1 cellular context compared by ENCODE assay signal in the genomic region with DNA sequence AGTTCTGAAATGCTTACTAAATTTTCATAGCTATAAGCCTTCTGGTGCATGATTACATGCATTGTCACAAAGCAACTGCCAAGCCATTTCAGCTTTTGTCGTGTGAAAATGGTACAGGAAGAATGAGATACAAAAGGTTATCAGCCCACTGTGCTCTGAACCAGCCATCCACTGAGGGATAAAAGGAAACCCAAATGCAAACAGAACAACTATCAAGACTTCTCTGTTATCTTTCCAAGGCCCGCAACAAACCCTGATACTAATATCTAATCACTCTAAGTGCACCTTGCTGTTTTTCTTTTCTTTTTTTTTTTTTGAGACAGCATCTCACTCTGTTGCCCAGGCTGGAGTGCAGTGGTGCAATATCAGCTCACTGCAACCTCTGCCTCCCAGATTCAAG.
TF ChIP-seq lines count a peak whose summit lies in the region.

No MANE protein-coding gene starts in this region.

TF ChIP-seq in K562, 482 proteins besides CTCF, POLR2A, EP300 and RAD21 (continued from another document and continues in another):
- no peak for TF ChIP-seq ZNF133 (CRISPR knock-in tag; IDR thresholded peaks at IDR 0.05)
- no peak for TF ChIP-seq FOXK2 (conservative IDR thresholded peaks at IDR 0.05 in 1 of 2, IDR thresholded peaks at IDR 0.05 in 1 of 2; ENCODE audit: low read depth in 2 of 2)
- TF ChIP-seq ARID1B (IDR thresholded peaks at IDR 0.05): peak; percentile 69
- no peak for TF ChIP-seq RFX5 (IDR thresholded peaks at IDR 0.05; ENCODE audit: low read depth, low read length)
- no peak for TF ChIP-seq POU5F1 (IDR thresholded peaks at IDR 0.05; ENCODE audit: borderline replicate concordance, low read depth, low read length, partially characterized antibody)
- TF ChIP-seq HDAC3 (IDR thresholded peaks at IDR 0.05; ENCODE audit: borderline replicate concordance, partially characterized antibody): no peak
- TF ChIP-seq SMARCE1 (IDR thresholded peaks at IDR 0.05): no peak
- TF ChIP-seq, protein P1, sequence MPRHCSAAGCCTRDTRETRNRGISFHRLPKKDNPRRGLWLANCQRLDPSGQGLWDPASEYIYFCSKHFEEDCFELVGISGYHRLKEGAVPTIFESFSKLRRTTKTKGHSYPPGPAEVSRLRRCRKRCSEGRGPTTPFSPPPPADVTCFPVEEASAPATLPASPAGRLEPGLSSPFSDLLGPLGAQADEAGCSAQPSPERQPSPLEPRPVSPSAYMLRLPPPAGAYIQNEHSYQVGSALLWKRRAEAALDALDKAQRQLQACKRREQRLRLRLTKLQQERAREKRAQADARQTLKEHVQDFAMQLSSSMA (CRISPR knock-in tag; IDR thresholded peaks at IDR 0.05): no peak
- TF ChIP-seq RCOR1 (IDR thresholded peaks at IDR 0.05; ENCODE audit: borderline replicate concordance in 1 of 2, low read depth in 2 of 2, low read length in 2 of 2): no peak
- no peak for TF ChIP-seq TRIM28 (IDR thresholded peaks at IDR 0.05)
- TF ChIP-seq SIN3B (IDR thresholded peaks at IDR 0.05; ENCODE audit: low read depth): no peak
- TF ChIP-seq BCL6 (CRISPR knock-in tag; IDR thresholded peaks at IDR 0.05): no peak
- TF ChIP-seq, protein P2, sequence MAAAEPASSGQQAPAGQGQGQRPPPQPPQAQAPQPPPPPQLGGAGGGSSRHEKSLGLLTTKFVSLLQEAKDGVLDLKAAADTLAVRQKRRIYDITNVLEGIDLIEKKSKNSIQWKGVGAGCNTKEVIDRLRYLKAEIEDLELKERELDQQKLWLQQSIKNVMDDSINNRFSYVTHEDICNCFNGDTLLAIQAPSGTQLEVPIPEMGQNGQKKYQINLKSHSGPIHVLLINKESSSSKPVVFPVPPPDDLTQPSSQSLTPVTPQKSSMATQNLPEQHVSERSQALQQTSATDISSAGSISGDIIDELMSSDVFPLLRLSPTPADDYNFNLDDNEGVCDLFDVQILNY (CRISPR knock-in tag; IDR thresholded peaks at IDR 0.05): no peak
- no peak for TF ChIP-seq FOSL1 (tag; conservative IDR thresholded peaks at IDR 0.05)
- no peak for TF ChIP-seq SAP30 (IDR thresholded peaks at IDR 0.05; ENCODE audit: borderline replicate concordance, insufficient read depth, low read depth, low read length, poor library complexity, severe bottlenecking)
- no peak for TF ChIP-seq ZNF561 (CRISPR knock-in tag; conservative IDR thresholded peaks at IDR 0.05)
- 0 out of 2 replicates have a peak, but pooled peaks have one; percentile 23 for TF ChIP-seq HDAC2 (IDR thresholded peaks at IDR 0.05)
- TF ChIP-seq ATF1 (CRISPR knock-in tag; IDR thresholded peaks at IDR 0.05): no peak
- no peak for TF ChIP-seq ATF1 (tag; IDR thresholded peaks at IDR 0.05)
- TF ChIP-seq DNMT1 (IDR thresholded peaks at IDR 0.05): no peak
- TF ChIP-seq ZNF583 (CRISPR knock-in tag; IDR thresholded peaks at IDR 0.05): no peak
- no peak for TF ChIP-seq SRF (CRISPR knock-in tag; IDR thresholded peaks at IDR 0.05)
- no peak for TF ChIP-seq NCOA4 (IDR thresholded peaks at IDR 0.05; ENCODE audit: partially characterized antibody)
- TF ChIP-seq, protein P3, sequence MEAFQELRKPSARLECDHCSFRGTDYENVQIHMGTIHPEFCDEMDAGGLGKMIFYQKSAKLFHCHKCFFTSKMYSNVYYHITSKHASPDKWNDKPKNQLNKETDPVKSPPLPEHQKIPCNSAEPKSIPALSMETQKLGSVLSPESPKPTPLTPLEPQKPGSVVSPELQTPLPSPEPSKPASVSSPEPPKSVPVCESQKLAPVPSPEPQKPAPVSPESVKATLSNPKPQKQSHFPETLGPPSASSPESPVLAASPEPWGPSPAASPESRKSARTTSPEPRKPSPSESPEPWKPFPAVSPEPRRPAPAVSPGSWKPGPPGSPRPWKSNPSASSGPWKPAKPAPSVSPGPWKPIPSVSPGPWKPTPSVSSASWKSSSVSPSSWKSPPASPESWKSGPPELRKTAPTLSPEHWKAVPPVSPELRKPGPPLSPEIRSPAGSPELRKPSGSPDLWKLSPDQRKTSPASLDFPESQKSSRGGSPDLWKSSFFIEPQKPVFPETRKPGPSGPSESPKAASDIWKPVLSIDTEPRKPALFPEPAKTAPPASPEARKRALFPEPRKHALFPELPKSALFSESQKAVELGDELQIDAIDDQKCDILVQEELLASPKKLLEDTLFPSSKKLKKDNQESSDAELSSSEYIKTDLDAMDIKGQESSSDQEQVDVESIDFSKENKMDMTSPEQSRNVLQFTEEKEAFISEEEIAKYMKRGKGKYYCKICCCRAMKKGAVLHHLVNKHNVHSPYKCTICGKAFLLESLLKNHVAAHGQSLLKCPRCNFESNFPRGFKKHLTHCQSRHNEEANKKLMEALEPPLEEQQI (IDR thresholded peaks at IDR 0.05): no peak
- TF ChIP-seq PCBP2 (IDR thresholded peaks at IDR 0.05; ENCODE audit: low read depth, low read length, poor library complexity, severe bottlenecking): no peak
- no peak for TF ChIP-seq JUNB (CRISPR knock-in tag; conservative IDR thresholded peaks at IDR 0.05)
- TF ChIP-seq PTRF (tag; IDR thresholded peaks at IDR 0.05): no peak
- no peak for TF ChIP-seq TAF1 (IDR thresholded peaks at IDR 0.05; ENCODE audit: control insufficient read depth, extremely low read depth, insufficient read depth, low read length, severe bottlenecking)
- TF ChIP-seq U2AF2 (optimal IDR thresholded peaks at IDR 0.05; ENCODE audit: low read depth, low read length): no peak
- no peak for TF ChIP-seq SMAD3 (CRISPR knock-in tag; conservative IDR thresholded peaks at IDR 0.05)
- no peak for TF ChIP-seq ILK (tag; IDR thresholded peaks at IDR 0.05; ENCODE audit: borderline replicate concordance, low read depth)
- TF ChIP-seq DACH1 (IDR thresholded peaks at IDR 0.05; ENCODE audit: partially characterized antibody): no peak
- TF ChIP-seq SUPT5H (IDR thresholded peaks at IDR 0.05): no peak
- TF ChIP-seq CBFA2T3 (IDR thresholded peaks at IDR 0.05): peak; percentile 77
- TF ChIP-seq KLF1 (tag; IDR thresholded peaks at IDR 0.05): no peak
- TF ChIP-seq LCOR (CRISPR knock-in tag; IDR thresholded peaks at IDR 0.05): no peak
- TF ChIP-seq CTBP1 (IDR thresholded peaks at IDR 0.05; ENCODE audit: borderline replicate concordance): 0 out of 2 replicates have a peak, but pooled peaks have one; percentile 42
- no peak for TF ChIP-seq IRF2 (CRISPR knock-in tag; IDR thresholded peaks at IDR 0.05)
- TF ChIP-seq SMARCA4 (IDR thresholded peaks at IDR 0.05): 0 out of 2 replicates have a peak, but pooled peaks have one; percentile 25
- TF ChIP-seq TAF15 (IDR thresholded peaks at IDR 0.05; ENCODE audit: low read depth, low read length): no peak
- TF ChIP-seq CXXC5 (CRISPR knock-in tag; IDR thresholded peaks at IDR 0.05): peak; percentile 38; the same call in 1 of the 2 replicates
- TF ChIP-seq DPF2 (IDR thresholded peaks at IDR 0.05): 0 out of 2 replicates have a peak, but pooled peaks have one; percentile 16
- TF ChIP-seq CHD4 (IDR thresholded peaks at IDR 0.05; ENCODE audit: insufficient read depth, insufficient replicate concordance, low read depth, low read length, poor library complexity, severe bottlenecking): no peak
- TF ChIP-seq BHLHE40 (IDR thresholded peaks at IDR 0.05; ENCODE audit: low read length): no peak
- TF ChIP-seq, protein P4, sequence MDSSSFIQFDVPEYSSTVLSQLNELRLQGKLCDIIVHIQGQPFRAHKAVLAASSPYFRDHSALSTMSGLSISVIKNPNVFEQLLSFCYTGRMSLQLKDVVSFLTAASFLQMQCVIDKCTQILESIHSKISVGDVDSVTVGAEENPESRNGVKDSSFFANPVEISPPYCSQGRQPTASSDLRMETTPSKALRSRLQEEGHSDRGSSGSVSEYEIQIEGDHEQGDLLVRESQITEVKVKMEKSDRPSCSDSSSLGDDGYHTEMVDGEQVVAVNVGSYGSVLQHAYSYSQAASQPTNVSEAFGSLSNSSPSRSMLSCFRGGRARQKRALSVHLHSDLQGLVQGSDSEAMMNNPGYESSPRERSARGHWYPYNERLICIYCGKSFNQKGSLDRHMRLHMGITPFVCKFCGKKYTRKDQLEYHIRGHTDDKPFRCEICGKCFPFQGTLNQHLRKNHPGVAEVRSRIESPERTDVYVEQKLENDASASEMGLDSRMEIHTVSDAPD (CRISPR knock-in tag; IDR thresholded peaks at IDR 0.05): no peak
- TF ChIP-seq BRCA1 (IDR thresholded peaks at IDR 0.05): no peak
- TF ChIP-seq BRCA1 (CRISPR knock-in tag; IDR thresholded peaks at IDR 0.05): no peak
- TF ChIP-seq, protein P5, sequence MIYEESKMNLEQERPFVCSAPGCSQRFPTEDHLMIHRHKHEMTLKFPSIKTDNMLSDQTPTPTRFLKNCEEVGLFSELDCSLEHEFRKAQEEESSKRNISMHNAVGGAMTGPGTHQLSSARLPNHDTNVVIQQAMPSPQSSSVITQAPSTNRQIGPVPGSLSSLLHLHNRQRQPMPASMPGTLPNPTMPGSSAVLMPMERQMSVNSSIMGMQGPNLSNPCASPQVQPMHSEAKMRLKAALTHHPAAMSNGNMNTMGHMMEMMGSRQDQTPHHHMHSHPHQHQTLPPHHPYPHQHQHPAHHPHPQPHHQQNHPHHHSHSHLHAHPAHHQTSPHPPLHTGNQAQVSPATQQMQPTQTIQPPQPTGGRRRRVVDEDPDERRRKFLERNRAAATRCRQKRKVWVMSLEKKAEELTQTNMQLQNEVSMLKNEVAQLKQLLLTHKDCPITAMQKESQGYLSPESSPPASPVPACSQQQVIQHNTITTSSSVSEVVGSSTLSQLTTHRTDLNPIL (CRISPR knock-in tag; IDR thresholded peaks at IDR 0.05): no peak
- TF ChIP-seq POLR2H (tag; IDR thresholded peaks at IDR 0.05; ENCODE audit: low read depth): no peak
- TF ChIP-seq CBX1 (IDR thresholded peaks at IDR 0.05; ENCODE audit: low read depth): no peak
- 0 out of 2 replicates have a peak, but pooled peaks have one; percentile 40 for TF ChIP-seq TCF3 (CRISPR knock-in tag; IDR thresholded peaks at IDR 0.05)
- TF ChIP-seq HNRNPK (IDR thresholded peaks at IDR 0.05; ENCODE audit: low read depth, low read length, poor library complexity, severe bottlenecking): no peak
- TF ChIP-seq, protein P6, sequence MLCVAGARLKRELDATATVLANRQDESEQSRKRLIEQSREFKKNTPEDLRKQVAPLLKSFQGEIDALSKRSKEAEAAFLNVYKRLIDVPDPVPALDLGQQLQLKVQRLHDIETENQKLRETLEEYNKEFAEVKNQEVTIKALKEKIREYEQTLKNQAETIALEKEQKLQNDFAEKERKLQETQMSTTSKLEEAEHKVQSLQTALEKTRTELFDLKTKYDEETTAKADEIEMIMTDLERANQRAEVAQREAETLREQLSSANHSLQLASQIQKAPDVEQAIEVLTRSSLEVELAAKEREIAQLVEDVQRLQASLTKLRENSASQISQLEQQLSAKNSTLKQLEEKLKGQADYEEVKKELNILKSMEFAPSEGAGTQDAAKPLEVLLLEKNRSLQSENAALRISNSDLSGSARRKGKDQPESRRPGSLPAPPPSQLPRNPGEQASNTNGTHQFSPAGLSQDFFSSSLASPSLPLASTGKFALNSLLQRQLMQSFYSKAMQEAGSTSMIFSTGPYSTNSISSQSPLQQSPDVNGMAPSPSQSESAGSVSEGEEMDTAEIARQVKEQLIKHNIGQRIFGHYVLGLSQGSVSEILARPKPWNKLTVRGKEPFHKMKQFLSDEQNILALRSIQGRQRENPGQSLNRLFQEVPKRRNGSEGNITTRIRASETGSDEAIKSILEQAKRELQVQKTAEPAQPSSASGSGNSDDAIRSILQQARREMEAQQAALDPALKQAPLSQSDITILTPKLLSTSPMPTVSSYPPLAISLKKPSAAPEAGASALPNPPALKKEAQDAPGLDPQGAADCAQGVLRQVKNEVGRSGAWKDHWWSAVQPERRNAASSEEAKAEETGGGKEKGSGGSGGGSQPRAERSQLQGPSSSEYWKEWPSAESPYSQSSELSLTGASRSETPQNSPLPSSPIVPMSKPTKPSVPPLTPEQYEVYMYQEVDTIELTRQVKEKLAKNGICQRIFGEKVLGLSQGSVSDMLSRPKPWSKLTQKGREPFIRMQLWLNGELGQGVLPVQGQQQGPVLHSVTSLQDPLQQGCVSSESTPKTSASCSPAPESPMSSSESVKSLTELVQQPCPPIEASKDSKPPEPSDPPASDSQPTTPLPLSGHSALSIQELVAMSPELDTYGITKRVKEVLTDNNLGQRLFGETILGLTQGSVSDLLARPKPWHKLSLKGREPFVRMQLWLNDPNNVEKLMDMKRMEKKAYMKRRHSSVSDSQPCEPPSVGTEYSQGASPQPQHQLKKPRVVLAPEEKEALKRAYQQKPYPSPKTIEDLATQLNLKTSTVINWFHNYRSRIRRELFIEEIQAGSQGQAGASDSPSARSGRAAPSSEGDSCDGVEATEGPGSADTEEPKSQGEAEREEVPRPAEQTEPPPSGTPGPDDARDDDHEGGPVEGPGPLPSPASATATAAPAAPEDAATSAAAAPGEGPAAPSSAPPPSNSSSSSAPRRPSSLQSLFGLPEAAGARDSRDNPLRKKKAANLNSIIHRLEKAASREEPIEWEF (CRISPR knock-in tag; IDR thresholded peaks at IDR 0.05): no peak
- TF ChIP-seq CEBPB (tag; IDR thresholded peaks at IDR 0.05): peak; percentile 47; the same call in 1 of the 2 replicates
- TF ChIP-seq RBFOX2 (IDR thresholded peaks at IDR 0.05; ENCODE audit: low read depth, low read length): no peak
- TF ChIP-seq, protein P7, sequence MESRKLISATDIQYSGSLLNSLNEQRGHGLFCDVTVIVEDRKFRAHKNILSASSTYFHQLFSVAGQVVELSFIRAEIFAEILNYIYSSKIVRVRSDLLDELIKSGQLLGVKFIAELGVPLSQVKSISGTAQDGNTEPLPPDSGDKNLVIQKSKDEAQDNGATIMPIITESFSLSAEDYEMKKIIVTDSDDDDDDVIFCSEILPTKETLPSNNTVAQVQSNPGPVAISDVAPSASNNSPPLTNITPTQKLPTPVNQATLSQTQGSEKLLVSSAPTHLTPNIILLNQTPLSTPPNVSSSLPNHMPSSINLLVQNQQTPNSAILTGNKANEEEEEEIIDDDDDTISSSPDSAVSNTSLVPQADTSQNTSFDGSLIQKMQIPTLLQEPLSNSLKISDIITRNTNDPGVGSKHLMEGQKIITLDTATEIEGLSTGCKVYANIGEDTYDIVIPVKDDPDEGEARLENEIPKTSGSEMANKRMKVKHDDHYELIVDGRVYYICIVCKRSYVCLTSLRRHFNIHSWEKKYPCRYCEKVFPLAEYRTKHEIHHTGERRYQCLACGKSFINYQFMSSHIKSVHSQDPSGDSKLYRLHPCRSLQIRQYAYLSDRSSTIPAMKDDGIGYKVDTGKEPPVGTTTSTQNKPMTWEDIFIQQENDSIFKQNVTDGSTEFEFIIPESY (CRISPR knock-in tag; IDR thresholded peaks at IDR 0.05): no peak
- TF ChIP-seq TRIM24 (IDR thresholded peaks at IDR 0.05): 0 out of 4 replicates have a peak, but pooled peaks of 1 of the 2 experiments have one; percentile 34
